Comparison of ENCODE assay signal across 1 cellular context in the genomic region with DNA sequence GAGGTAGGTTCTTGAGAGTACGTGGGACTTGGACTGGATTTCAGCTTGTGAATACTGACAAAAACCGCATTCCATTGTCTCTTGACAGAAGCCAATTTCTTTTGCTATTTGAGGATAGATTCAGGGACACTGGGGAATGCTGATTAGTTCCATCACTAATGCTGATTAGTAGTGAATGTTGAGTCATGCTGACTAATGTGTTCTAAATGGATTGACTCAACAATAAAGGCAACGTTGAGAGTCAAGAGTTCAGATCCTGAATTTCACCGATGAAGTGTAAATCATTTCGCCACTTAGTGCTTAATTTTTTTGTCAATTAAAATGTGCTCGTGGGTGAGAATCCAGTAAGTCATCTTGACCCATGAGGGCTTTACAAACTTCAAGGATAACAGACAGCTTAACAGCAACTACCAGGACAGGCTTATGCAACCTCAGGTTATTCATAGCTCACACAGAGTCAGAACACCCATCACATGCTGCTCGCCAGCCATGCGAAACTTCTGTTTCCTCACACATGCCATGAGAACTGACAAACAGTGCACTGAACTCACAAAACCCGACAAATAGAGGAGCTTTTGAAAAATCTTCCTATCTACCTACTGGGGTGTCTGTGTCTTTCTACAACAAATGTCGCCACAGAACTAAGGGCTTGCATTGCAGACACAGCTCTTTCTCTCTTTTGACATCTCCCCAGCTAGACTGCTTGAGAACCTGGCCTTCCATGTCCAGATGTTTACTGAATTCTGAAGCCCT.
TF ChIP-seq lines count a peak whose summit lies in the region.

No MANE protein-coding gene starts in this region.

TF ChIP-seq in HCT116, 20 proteins besides CTCF, POLR2A, EP300 and RAD21 (continued from another document):
- TF ChIP-seq CEBPB (IDR thresholded peaks at IDR 0.05; ENCODE audit: low read depth) (peak; percentile 80; the same call in 1 of the 2 replicates), EZH2 (IDR thresholded peaks at IDR 0.05) (no peak), SP1 (IDR thresholded peaks at IDR 0.05; ENCODE audit: low read depth) (peak; percentile 79)
- TF ChIP-seq, protein P1, sequence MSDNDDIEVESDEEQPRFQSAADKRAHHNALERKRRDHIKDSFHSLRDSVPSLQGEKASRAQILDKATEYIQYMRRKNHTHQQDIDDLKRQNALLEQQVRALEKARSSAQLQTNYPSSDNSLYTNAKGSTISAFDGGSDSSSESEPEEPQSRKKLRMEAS (IDR thresholded peaks at IDR 0.05), result peak; percentile 57
